ENCODE assay signal across 35 cellular contexts in the genomic region with DNA sequence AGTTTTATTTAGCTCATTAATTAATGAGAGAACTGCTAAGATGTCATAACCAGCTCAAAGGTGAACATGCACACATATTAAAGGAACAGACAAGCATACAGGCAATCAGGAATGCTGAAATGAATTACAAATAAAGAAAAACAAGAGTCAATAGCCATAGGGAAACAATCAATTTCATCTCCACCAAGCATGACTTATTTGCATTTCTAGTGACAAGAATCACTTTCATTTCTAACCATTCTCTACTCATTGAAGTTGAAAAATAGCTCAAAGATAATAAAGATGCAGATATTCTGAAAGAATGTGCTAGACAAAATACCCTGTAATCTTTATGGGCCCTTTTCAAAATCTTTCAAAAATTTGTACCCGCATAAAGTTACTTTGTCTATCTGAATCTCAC. TPM values are rescaled to one million over a fixed set of nuclear protein-coding genes. Genes with fewer than 3 reads are reported as not detected.
"Had no signal": no experiment of that assay in that cellular context is flagged by ENCODE, and none has a peak within 500 bp of the region (broad histone marks: within the 10 kb centered on the region; RNA-seq: fewer than 3 reads in every experiment).

No MANE protein-coding gene starts in this region.

- H3K4me1 Mint-ChIP-seq: activated CD4-positive, alpha-beta T cell treated with anti-CD3 and anti-CD28 coated beads, Interleukin-2, amount 10 ng/mL, durations not matched to agents 24 days and 14 days; activated naive CD4-positive, alpha-beta T cell treated with anti-CD3 and anti-CD28 coated beads, Interleukin-2, amount 50 U/mL, for 24 hours; activated naive CD8-positive, alpha-beta T cell treated with anti-CD3 and anti-CD28 coated beads, Interleukin-2, amount 10 ng/mL, durations not matched to agents 7 days and 5 days; central memory CD8-positive, alpha-beta T cell had no signal

- H3K36me3 Mint-ChIP-seq: activated naive CD4-positive, alpha-beta T cell treated with anti-CD3 and anti-CD28 coated beads, Interleukin-2, amount 50 U/mL, for 24 hours; activated naive CD8-positive, alpha-beta T cell treated with anti-CD3 and anti-CD28 coated beads, Interleukin-2, amount 10 ng/mL, durations not matched to agents 7 days and 5 days had no signal

- H3K27me3 ChIP-seq: ascending aorta, cardiac muscle cell, colonic mucosa, SJCRH30 had no signal

- H3K27me3 Mint-ChIP-seq: activated CD4-positive, alpha-beta T cell treated with anti-CD3 and anti-CD28 coated beads, Interleukin-2, amount 10 ng/mL, durations not matched to agents 24 days and 14 days had no signal

- H3K27ac Mint-ChIP-seq: activated CD4-positive, alpha-beta T cell treated with anti-CD3 and anti-CD28 coated beads, Interleukin-2, amount 10 ng/mL, durations not matched to agents 24 days and 14 days; activated CD8-positive, alpha-beta T cell treated with anti-CD3 and anti-CD28 coated beads, Interleukin-2, amount 10 ng/mL, durations not matched to agents 7 days and 5 days; activated naive CD4-positive, alpha-beta T cell treated with anti-CD3 and anti-CD28 coated beads, Interleukin-2, amount 50 U/mL, for 24 hours; activated naive CD8-positive, alpha-beta T cell treated with anti-CD3 and anti-CD28 coated beads, Interleukin-2, amount 10 ng/mL, durations not matched to agents 7 days and 5 days; activated T-cell treated with anti-CD3 and anti-CD28 coated beads, Interleukin-2, amount 50 U/mL, for 24 hours; activated T-helper 2 cell treated with anti-CD3 and anti-CD28 coated beads, Interferon-gamma antibody, Interleukin-2, Interleukin-4, amounts not matched to agents 10 μg/mL and 5 μg/mL and 100 μg/mL, durations not matched to agents 14 hours and 24 hours and 36 hours had no signal

- H3K9me3 Mint-ChIP-seq: activated CD4-positive, alpha-beta T cell treated with anti-CD3 and anti-CD28 coated beads, Interleukin-2, amount 10 ng/mL, durations not matched to agents 24 days and 14 days; activated naive CD4-positive, alpha-beta T cell treated with anti-CD3 and anti-CD28 coated beads, Interleukin-2, amount 50 U/mL, for 24 hours; activated naive CD8-positive, alpha-beta T cell treated with anti-CD3 and anti-CD28 coated beads, Interleukin-2, amount 10 ng/mL, durations not matched to agents 7 days and 5 days; activated T-cell treated with anti-CD3 and anti-CD28 coated beads, Interleukin-2, amount 50 U/mL, for 24 hours; activated T-helper 2 cell treated with anti-CD3 and anti-CD28 coated beads, Interferon-gamma antibody, Interleukin-2, Interleukin-4, amounts not matched to agents 10 μg/mL and 5 μg/mL and 100 μg/mL, durations not matched to agents 14 hours and 24 hours and 36 hours; central memory CD8-positive, alpha-beta T cell had no signal

- DNase-seq: activated CD4-positive, alpha-beta T cell treated with anti-CD3 and anti-CD28 coated beads, Interleukin-2, amount 10 ng/mL, durations not matched to agents 24 days and 14 days; activated CD4-positive, alpha-beta T cell treated with anti-CD3 and anti-CD28 coated beads, Interleukin-2, amount 50 U/mL, for 4 hours; activated CD8-positive, alpha-beta T cell treated with anti-CD3 and anti-CD28 coated beads, Interleukin-2, amount 10 ng/mL, durations not matched to agents 7 days and 5 days; activated gamma-delta T cell; activated naive CD4-positive, alpha-beta T cell treated with Interleukin-2 at 50 U/mL for 16 hours; activated naive CD8-positive, alpha-beta T cell treated with anti-CD3 and anti-CD28 coated beads, Interleukin-2, amount 10 ng/mL, durations not matched to agents 7 days and 5 days; activated T-cell treated with anti-CD3 and anti-CD28 coated beads, Interleukin-2, amount 50 U/mL, for 24 hours; amygdala; colonic mucosa; MG63; MV-4-11; NCI-H1092; NCI-H1436 treated with DMSO at 0.1 percent for 48 hours; NCI-H187; NCI-H2029 treated with DMSO at 0.1 percent for 48 hours; NCI-H2107; NCI-H2171 treated with DMSO at 0.1 percent for 48 hours; NCI-H226; NCI-H446 treated with DMSO at 0.1 percent for 48 hours; NCI-H524; NCI-H69; NCI-H82; SHP77; SJCRH30; T1000 had no signal

- H3K36me3 ChIP-seq: ascending aorta, cardiac muscle cell, colonic mucosa, MG63, SJCRH30 had no signal

- H3K4me1 ChIP-seq: ascending aorta, colonic mucosa, SJCRH30 had no signal

- H3K4me3 ChIP-seq: ascending aorta, cardiac muscle cell, colonic mucosa, MG63, SJCRH30, SK-N-MC had no signal

- H3K27ac ChIP-seq: ascending aorta, cardiac muscle cell, colonic mucosa, SJCRH30, SK-N-MC had no signal

- H3K9me3 ChIP-seq: ascending aorta, colonic mucosa, MG63, SJCRH30 had no signal

- H3K4me3 Mint-ChIP-seq: activated CD4-positive, alpha-beta T cell treated with anti-CD3 and anti-CD28 coated beads, Interleukin-2, amount 10 ng/mL, durations not matched to agents 24 days and 14 days; activated CD8-positive, alpha-beta T cell treated with anti-CD3 and anti-CD28 coated beads, Interleukin-2, amount 10 ng/mL, durations not matched to agents 7 days and 5 days; activated naive CD4-positive, alpha-beta T cell treated with anti-CD3 and anti-CD28 coated beads, Interleukin-2, amount 50 U/mL, for 24 hours; activated naive CD8-positive, alpha-beta T cell treated with anti-CD3 and anti-CD28 coated beads, Interleukin-2, amount 10 ng/mL, durations not matched to agents 7 days and 5 days; activated T-cell treated with anti-CD3 and anti-CD28 coated beads, Interleukin-2, amount 50 U/mL, for 24 hours; central memory CD8-positive, alpha-beta T cell had no signal

RNA-seq across cellular contexts. Expression of a gene that starts 23.2 kb away (rescaled TPM):
- total RNA-seq: activated CD4-positive, alpha-beta T cell treated with anti-CD3 and anti-CD28 coated beads, Interleukin-2, amount 10 ng/mL, durations not matched to agents 24 days and 14 days; activated CD8-positive, alpha-beta T cell treated with anti-CD3 and anti-CD28 coated beads, Interleukin-2, amount 10 ng/mL, durations not matched to agents 7 days and 5 days; activated naive CD8-positive, alpha-beta T cell treated with anti-CD3 and anti-CD28 coated beads, Interleukin-2, amount 10 ng/mL, durations not matched to agents 7 days and 5 days; activated T-helper 2 cell treated with anti-CD3 and anti-CD28 coated beads, Interferon-gamma antibody, Interleukin-2, Interleukin-4, amounts not matched to agents 10 μg/mL and 5 μg/mL and 100 μg/mL, durations not matched to agents 14 hours and 24 hours and 36 hours; ascending aorta; cardiac muscle cell; chondrocyte; RPMI7951; SJCRH30; T-helper 1 cell treated with Interleukin-12 subunit alpha and Interleukin-12 subunit beta and Interleukin-4 antibody, amounts not matched to agents 30 ng/mL and 1 ng/mL, for 36 hours; T-helper 2 cell treated with Interferon-gamma antibody and Interleukin-4, amounts not matched to agents 100 ng/mL and 5 ng/mL, for 36 hours had no signal
- polyA plus RNA-seq: cardiac muscle cell had no signal
